8 cellular contexts compared by ENCODE assay signal in the genomic region with DNA sequence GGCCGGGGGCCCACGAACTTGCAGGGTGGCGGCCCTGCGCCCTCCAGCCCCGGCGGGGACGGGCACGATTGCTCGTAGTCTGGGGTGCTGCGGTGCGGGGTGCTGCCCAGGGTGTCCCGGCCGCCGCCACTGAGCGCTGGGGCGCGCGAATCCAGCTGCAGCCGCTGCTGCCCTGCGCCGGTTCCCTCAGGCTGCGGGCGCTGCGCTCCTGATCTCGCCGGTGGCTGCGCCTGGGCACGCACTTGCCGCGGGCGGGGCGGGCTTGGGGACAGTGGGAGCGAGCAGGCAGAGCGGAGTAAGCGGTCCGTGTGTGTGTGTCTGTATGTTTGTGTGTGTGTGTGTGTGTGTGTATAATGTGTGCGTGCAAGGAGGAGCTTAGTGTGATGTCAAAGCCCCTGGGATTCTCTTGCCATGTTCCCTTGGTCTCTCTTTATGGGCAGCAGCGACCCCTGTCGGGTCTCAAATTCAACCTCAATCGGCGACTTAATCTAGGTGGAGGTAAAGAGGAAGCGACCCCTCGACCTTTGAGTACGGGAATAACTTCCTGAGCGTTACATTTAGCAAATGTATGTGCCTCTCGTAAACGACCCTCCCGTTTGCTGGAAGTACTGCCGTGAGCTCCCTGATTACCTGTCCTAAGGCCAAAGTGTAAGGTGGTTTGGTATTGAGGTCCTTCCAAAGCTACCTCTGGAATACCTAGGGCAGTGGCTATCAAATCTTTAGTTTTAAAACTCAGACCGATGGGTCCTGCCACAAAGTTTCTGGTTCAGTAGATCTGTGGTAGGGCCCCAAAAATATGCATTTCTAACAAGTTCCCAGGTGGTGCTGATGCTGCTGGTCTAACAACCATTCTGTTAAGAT. TPM values are rescaled to one million over a fixed set of nuclear protein-coding genes. Genes with fewer than 3 reads are reported as not detected.
DNase-seq lines count a peak whose midpoint lies in the region; ATAC-seq and TF ChIP-seq lines count a peak whose summit lies in the region.

A gene (minus strand): TSS at position 324 of the 861 bp plus-strand sequence.

- H3K27me3 ChIP-seq in iPS-20b (ENCODE audit: insufficient read depth, low read length), result peaks cover 35% of the 10 kb centered on the region

- H3K4me1 ChIP-seq in iPS-20b (ENCODE audit: insufficient read depth, low read length), result peaks cover 6% of the 10 kb centered on the region; the same call in 1 of the 2 replicates

- intact Hi-C loops in sciatic nerve (cut with DNase I), result loop anchor here (2.0 kb wide), 1 partner anchor 271 kb away; no protein-coding TSS in a partner anchor

- no peaks in the 10 kb centered on the region for H3K36me3 ChIP-seq in iPS-20b (ENCODE audit: insufficient read depth, low read depth, low read length)

- ATAC-seq in sciatic nerve (peak; percentile 93), HG03025 (IDR thresholded peaks at IDR 0.05; ENCODE audit: low FRiP score, unreplicated experiment) (no peak)

- peak; percentile 73 for TF ChIP-seq CTCF in cardiac fibroblast (IDR thresholded peaks at IDR 0.05; ENCODE audit: low read depth, low read length)

- no peaks in the 10 kb centered on the region for H3K9me3 ChIP-seq in iPS-20b (ENCODE audit: insufficient read depth, low read depth, low read length)

- no peak within 1 kb of the TSS for H3K27ac ChIP-seq in iPS-20b (ENCODE audit: low read length)

- H3K4me3 ChIP-seq in cardiac fibroblast (replicated peaks in 1 of 2; ENCODE audit: low read depth in 2 of 2, low read length in 2 of 2), result peak within 1 kb of the TSS; percentile 65 to 68
- H3K4me3 ChIP-seq in iPS-20b (ENCODE audit: low read length), result peak within 1 kb of the TSS; percentile 85

- DNase-seq in GM04503 (ENCODE audit: low read depth) (peak; percentile 55), HCEC 1CT (peak; percentile 66), MV-4-11 (lab: John Stamatoyannopoulos, UW) (peak; percentile 74), SK-MEL-5 (ENCODE audit: low read depth, low spot score) (peak; percentile 89), cardiac fibroblast (ENCODE audit: low read depth in 2 of 2) (peak; percentile 86 to 95), sciatic nerve (ENCODE audit: low spot score) (peak; percentile 89)

- in situ Hi-C loops in SK-MEL-5 (cut with HindIII; ENCODE audit: low pct_unique_long_range_greater_than_20kb, low sequenced_read_pairs), result loop anchor here (25.0 kb wide), 1 partner anchor 246 kb away; no protein-coding TSS in a partner anchor

- H3K9ac ChIP-seq in iPS-20b (ENCODE audit: low read depth, low read length), result peak within 1 kb of the TSS; percentile 68; the same call in 1 of the 2 replicates

RNA-seq across cellular contexts. Expression of the gene that starts here (rescaled TPM):
- 15.3 and 16.3 TPM in 2 replicates for total RNA-seq in SK-MEL-5 (2014; rRNA removed; shearing (Covaris generic))
- 11.3 and 14.3 TPM in 2 replicates for polyA plus RNA-seq in SK-MEL-5 (2015; cell fraction: cytosol; rRNA removed)
- 15.0 and 18.4 TPM in 2 replicates for polyA plus RNA-seq in SK-MEL-5 (2015; cell fraction: nucleus; rRNA removed)
- 13.2 TPM for total RNA-seq in sciatic nerve
